In the genomic region with DNA sequence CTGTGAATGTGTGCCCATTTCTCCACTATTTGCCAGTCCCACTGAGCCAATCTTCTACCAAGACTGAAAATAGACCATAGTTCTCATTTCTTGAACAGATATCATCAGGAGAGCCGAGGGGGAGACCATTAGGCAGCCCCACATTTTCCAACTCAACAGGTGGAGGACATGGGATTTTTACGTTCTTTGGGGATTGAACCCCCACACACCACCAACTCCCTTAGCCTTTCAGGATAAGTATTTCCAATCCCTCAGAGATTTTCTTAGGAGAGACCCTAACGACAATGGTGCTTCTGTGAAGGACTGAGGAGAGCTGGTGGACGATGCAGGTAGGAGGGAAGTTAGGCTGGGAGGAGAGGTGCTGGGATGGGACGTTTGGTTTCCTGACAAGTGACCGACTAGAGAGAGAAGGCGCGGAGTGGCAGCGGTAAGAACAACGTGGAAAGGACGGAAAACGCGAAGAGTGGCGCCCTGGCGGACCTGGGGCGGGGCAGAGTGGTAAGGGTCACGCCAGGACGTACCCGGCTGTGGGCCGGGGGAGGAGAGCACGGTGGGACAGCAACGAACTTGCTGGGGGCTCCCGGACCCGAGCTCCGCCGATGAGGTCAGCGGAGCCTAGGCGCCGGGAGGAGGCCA, we compare ENCODE assay signal across 8 cellular contexts.
A peak's percentile ranks its signal among the peaks of the same experiment; 100 is the strongest.
DNase-seq lines count a peak whose midpoint lies in the region; ATAC-seq lines count a peak whose summit lies in the region.

No MANE protein-coding gene starts in this region.

- H3K9me3 ChIP-seq in iPS-20b (ENCODE audit: insufficient read depth, low read depth, low read length), result no peaks in the 10 kb centered on the region

- H3K27me3 ChIP-seq in iPS-20b (ENCODE audit: insufficient read depth, low read length), result peaks cover 60% of the 10 kb centered on the region

- H3K27ac Mint-ChIP-seq in activated naive CD8-positive, alpha-beta T cell treated with anti-CD3 and anti-CD28 coated beads, Interleukin-2, amount 50 U/mL, for 24 hours, result no peak overlapping the region
- peak overlapping the region; percentile 38 for H3K27ac Mint-ChIP-seq in stimulated activated naive CD8-positive, alpha-beta T cell treated with anti-CD3 and anti-CD28 coated beads, Interleukin-15, Interleukin-2, amounts not matched to agents 100 ng/mL and 50 ng/mL, for 24 hours

- H3K36me3 ChIP-seq in iPS-20b (ENCODE audit: insufficient read depth, low read depth, low read length), result no peaks in the 10 kb centered on the region

- no peaks in the 10 kb centered on the region; the same call in 1 of the 2 replicates for H3K4me1 ChIP-seq in iPS-20b (ENCODE audit: insufficient read depth, low read length)

- no peaks in the 10 kb centered on the region for H3K9me3 Mint-ChIP-seq in activated naive CD8-positive, alpha-beta T cell treated with anti-CD3 and anti-CD28 coated beads, Interleukin-2, amount 50 U/mL, for 24 hours
- H3K9me3 Mint-ChIP-seq in stimulated activated naive CD8-positive, alpha-beta T cell treated with anti-CD3 and anti-CD28 coated beads, Interleukin-15, Interleukin-2, amounts not matched to agents 100 ng/mL and 50 ng/mL, for 24 hours, result no peaks in the 10 kb centered on the region

- H3K4me1 Mint-ChIP-seq in activated naive CD8-positive, alpha-beta T cell treated with anti-CD3 and anti-CD28 coated beads, Interleukin-2, amount 50 U/mL, for 24 hours, result peaks cover 14% of the 10 kb centered on the region
- peaks cover 15% of the 10 kb centered on the region for H3K4me1 Mint-ChIP-seq in stimulated activated naive CD8-positive, alpha-beta T cell treated with anti-CD3 and anti-CD28 coated beads, Interleukin-15, Interleukin-2, amounts not matched to agents 100 ng/mL and 50 ng/mL, for 24 hours (ENCODE audit: low read depth)

- peak overlapping the region; percentile 84 for H3K4me3 ChIP-seq in iPS-20b (ENCODE audit: low read length)

- H3K4me3 Mint-ChIP-seq in activated naive CD8-positive, alpha-beta T cell treated with anti-CD3 and anti-CD28 coated beads, Interleukin-2, amount 50 U/mL, for 24 hours, result peak overlapping the region; percentile 80
- peak overlapping the region; percentile 83 for H3K4me3 Mint-ChIP-seq in stimulated activated naive CD8-positive, alpha-beta T cell treated with anti-CD3 and anti-CD28 coated beads, Interleukin-15, Interleukin-2, amounts not matched to agents 100 ng/mL and 50 ng/mL, for 24 hours

- peaks cover 41% of the 10 kb centered on the region for H3K27me3 Mint-ChIP-seq in activated naive CD8-positive, alpha-beta T cell treated with anti-CD3 and anti-CD28 coated beads, Interleukin-2, amount 50 U/mL, for 24 hours
- peaks cover 55% of the 10 kb centered on the region for H3K27me3 Mint-ChIP-seq in stimulated activated naive CD8-positive, alpha-beta T cell treated with anti-CD3 and anti-CD28 coated beads, Interleukin-15, Interleukin-2, amounts not matched to agents 100 ng/mL and 50 ng/mL, for 24 hours

- ATAC-seq in HG02588 (IDR thresholded peaks at IDR 0.05; ENCODE audit: unreplicated experiment) (peak; percentile 5), GM18858 (IDR thresholded peaks at IDR 0.05; ENCODE audit: unreplicated experiment) (no peak), GM18520 (IDR thresholded peaks at IDR 0.05; ENCODE audit: unreplicated experiment) (no peak)
- ATAC-seq in activated naive CD8-positive, alpha-beta T cell treated with anti-CD3 and anti-CD28 coated beads, Interleukin-2, amount 50 U/mL, for 24 hours, result no peak

- no peaks in the 10 kb centered on the region for H3K36me3 Mint-ChIP-seq in activated naive CD8-positive, alpha-beta T cell treated with anti-CD3 and anti-CD28 coated beads, Interleukin-2, amount 50 U/mL, for 24 hours (ENCODE audit: low read depth)
- no peaks in the 10 kb centered on the region for H3K36me3 Mint-ChIP-seq in stimulated activated naive CD8-positive, alpha-beta T cell treated with anti-CD3 and anti-CD28 coated beads, Interleukin-15, Interleukin-2, amounts not matched to agents 100 ng/mL and 50 ng/mL, for 24 hours (ENCODE audit: low read depth)

- no peak overlapping the region for H3K27ac ChIP-seq in iPS-20b (ENCODE audit: low read length)

- no peak for DNase-seq in activated naive CD8-positive, alpha-beta T cell treated with anti-CD3 and anti-CD28 coated beads, Interleukin-2, amount 50 U/mL, for 24 hours
- no peak for DNase-seq in NCI-H524 treated with DMSO at 0.1 percent for 48 hours (lab: John Stamatoyannopoulos, UW)
- DNase-seq in NCI-H748 treated with DMSO at 0.1 percent for 48 hours (lab: John Stamatoyannopoulos, UW), result no peak

- H3K9ac ChIP-seq in iPS-20b (ENCODE audit: low read depth, low read length), result peak overlapping the region; percentile 64; the same call in 1 of the 2 replicates
